Comparison of ENCODE assay signal across 8 cellular contexts in genomic region chr12:98503593-98504367, GRCh38. TPM values are rescaled to one million over a fixed set of nuclear protein-coding genes. Genes with fewer than 3 reads are reported as not detected.
DNase-seq lines count a peak whose midpoint lies in the region; ATAC-seq and TF ChIP-seq lines count a peak whose summit lies in the region.

No MANE protein-coding gene starts in this region.

- H2AFZ ChIP-seq in IMR-90 (replicated peaks; ENCODE audit: low read length, poor library complexity) (peak overlapping the region; percentile 97), OCI-LY7 (ENCODE audit: low read length) (peak overlapping the region; percentile 93)

- peak overlapping the region; percentile 94 for H3K9ac ChIP-seq in IMR-90 (ENCODE audit: low read depth, low read length)
- H3K9ac ChIP-seq in mucosa of rectum (ENCODE audit: low read depth in 1 of 2, low read length in 2 of 2) = peak overlapping the region; percentile 86 to 94

- peak overlapping the region; percentile 97 for H4K5ac ChIP-seq in IMR-90 (ENCODE audit: low read depth, low read length)

- intact Hi-C loops in IMR-90 (cut with micrococcal nuclease) = loop anchor here (1.0 to 5.0 kb wide), 4 partner anchors 12 to 89 kb away; partner anchors contain the start of genes SLC25A3 and TMPO
- intact Hi-C loops in OCI-LY7 (cut with micrococcal nuclease; ENCODE audit: unreplicated experiment) = loop anchor here (1.0 to 5.0 kb wide), 4 partner anchors 12 to 241 kb away; partner anchors contain the start of gene IKBIP

- H2BK5ac ChIP-seq in IMR-90 (ENCODE audit: low read depth, low read length, poor library complexity, severe bottlenecking) = peak overlapping the region; percentile 95

- peak; percentile 94 for DNase-seq in DMS 273 (lab: John Stamatoyannopoulos, UW; ENCODE audit: unreplicated experiment)
- DNase-seq in IMR-90 = peak; percentile 89
- peak; percentile 96 for DNase-seq in OCI-LY7 (ENCODE audit: low spot score)
- DNase-seq in activated T-cell treated with anti-CD3 and anti-CD28 coated beads for 4 hours = peak; percentile 92
- no peak for DNase-seq in epithelial cell of proximal tubule (ENCODE audit: low read depth)
- peak; percentile 85 to 89 for DNase-seq in stimulated activated CD8-positive, alpha-beta memory T cell treated with anti-CD3 and anti-CD28 coated beads, Interleukin-4, amount 100 ng/mL, for 4 hours (ENCODE audit: low read depth in 2 of 2, low spot score in 1 of 2)

- ATAC-seq in GM21528 (IDR thresholded peaks at IDR 0.05; ENCODE audit: low FRiP score, unreplicated experiment) (peak; percentile 85), IMR-90 (ENCODE audit: low read depth) (peak; percentile 90)

- H3K9me2 ChIP-seq in OCI-LY7 (ENCODE audit: insufficient read depth, low read length) = no peaks in the 10 kb centered on the region

- H4K91ac ChIP-seq in IMR-90 (ENCODE audit: insufficient read depth, low read depth, low read length) = peak overlapping the region; percentile 97

- peak overlapping the region; percentile 90 for H2BK15ac ChIP-seq in IMR-90 (ENCODE audit: low read depth, low read length)

- H3K9me1 ChIP-seq in IMR-90 (ENCODE audit: insufficient read depth, low read length) = no peaks in the 10 kb centered on the region; the same call in 1 of the 2 replicates

- peak overlapping the region; percentile 94 for H2AK9ac ChIP-seq in IMR-90 (replicated peaks; ENCODE audit: low read depth, low read length, poor library complexity)

- TF ChIP-seq RAD21 in IMR-90 (IDR thresholded peaks at IDR 0.05; ENCODE audit: low read length) = no peak

- H3K27me3 ChIP-seq in IMR-90 (ENCODE audit: control insufficient read depth, insufficient read depth, low read length) (no peaks in the 10 kb centered on the region), mucosa of rectum (ENCODE audit: control insufficient read depth in 2 of 2, insufficient read depth in 2 of 2, low read length in 2 of 2) (no peaks in the 10 kb centered on the region)

- H3K18ac ChIP-seq in IMR-90 (ENCODE audit: low read depth, low read length) = peak overlapping the region; percentile 98

- peak overlapping the region; percentile 65 for H2AK5ac ChIP-seq in IMR-90 (ENCODE audit: low read depth, low read length)

- in situ Hi-C loops in IMR-90 (cut with MboI; ENCODE audit: low sequenced_read_pairs) = no loop called here

- WGBS in IMR-90 (ENCODE audit: extremely low coverage in 2 of 2, insufficient read length in 1 of 2), 2 experiments = 0% methylated on average over 7 of the region's 43 CpGs; no CpG with 5 or more reads in 1 of the 2 experiments

- peak overlapping the region; percentile 99 for H3K56ac ChIP-seq in IMR-90 (ENCODE audit: extremely low read depth, insufficient read depth, low read length)

- peak overlapping the region; percentile 61 to 98 for H4K8ac ChIP-seq in IMR-90 (ENCODE audit: low read depth in 2 of 2, low read length in 2 of 2)

- POLR2A ChIA-PET in IMR-90 (lab: Charles Lee; ENCODE audit: unreplicated experiment) = no interaction called here
- POLR2A ChIA-PET in OCI-LY7 (lab: Charles Lee) = interaction anchor here (4.8 kb wide), 1 partner anchor 11 kb away, joined by 42 read pairs; the partner anchor contains the start of gene TMPO

- H3K4ac ChIP-seq in IMR-90 (ENCODE audit: low read depth, low read length) = peak overlapping the region; percentile 98

- no peak for TF ChIP-seq CTCF in IMR-90 (conservative IDR thresholded peaks at IDR 0.05; ENCODE audit: low read depth, low read length)
- TF ChIP-seq CTCF in OCI-LY7 (conservative IDR thresholded peaks at IDR 0.05; ENCODE audit: low read length) = 0 out of 2 replicates have a peak, but pooled peaks have one; percentile 20
- TF ChIP-seq CTCF in epithelial cell of proximal tubule (conservative IDR thresholded peaks at IDR 0.05; ENCODE audit: low read depth, low read length) = no peak

- peak overlapping the region; percentile 97 for H2BK120ac ChIP-seq in IMR-90 (ENCODE audit: low read depth, low read length)

- peak overlapping the region; percentile 85 for H3K4me2 ChIP-seq in IMR-90 (ENCODE audit: low read depth, low read length)
- H3K4me2 ChIP-seq in OCI-LY7 (ENCODE audit: low read length) = peak overlapping the region; percentile 79

- peak overlapping the region; percentile 99 for H3K14ac ChIP-seq in IMR-90 (replicated peaks; ENCODE audit: low read depth, low read length)

- H2BK20ac ChIP-seq in IMR-90 (ENCODE audit: low read depth, low read length) = peak overlapping the region; percentile 86; the same call in 1 of the 2 replicates

- H3K27ac ChIP-seq in IMR-90 (ENCODE audit: insufficient read depth, low read length) (peak overlapping the region; percentile 93), OCI-LY7 (ENCODE audit: low read depth, low read length, poor library complexity, severe bottlenecking) (peak overlapping the region; percentile 95), mucosa of rectum (ENCODE audit: low read depth in 2 of 2, low read length in 2 of 2) (peak overlapping the region; percentile 98)

- dilution Hi-C loops in IMR-90 (cut with HindIII; ENCODE audit: low sequenced_read_pairs, unreplicated experiment) = no loop called here

- no peaks in the 10 kb centered on the region for H3K79me2 ChIP-seq in OCI-LY7 (ENCODE audit: insufficient read depth, low read depth, low read length)

- CTCF ChIA-PET in IMR-90 (lab: Yijun Ruan, JAX) (no interaction called here), OCI-LY7 (lab: Charles Lee; ENCODE audit: unreplicated experiment) (interaction anchor here (1.5 kb wide), 1 partner anchor 12 kb away, joined by 5 read pairs; no protein-coding TSS in a partner anchor)

- peak overlapping the region; percentile 95 for H3K23ac ChIP-seq in IMR-90 (ENCODE audit: low read depth, low read length)

- H3K79me1 ChIP-seq in IMR-90 (ENCODE audit: low read depth in 1 of 2, low read length in 2 of 2) = no peaks in the 10 kb centered on the region

- H3K4me1 ChIP-seq in IMR-90 (ENCODE audit: control insufficient read depth, insufficient read depth, low read length) (no peaks in the 10 kb centered on the region), OCI-LY7 (ENCODE audit: insufficient read depth, low read length, poor library complexity, severe bottlenecking) (peaks cover 17% of the 10 kb centered on the region), mucosa of rectum (ENCODE audit: control insufficient read depth in 2 of 2, insufficient read depth in 2 of 2, low read length in 2 of 2) (peaks cover 2 to 16% of the 10 kb centered on the region in 2 donors)

- no peak for TF ChIP-seq POLR2A in IMR-90 (IDR thresholded peaks at IDR 0.05; ENCODE audit: low read depth, low read length)

- BruUV-seq in IMR-90 (replicated peaks; lab: Mats Ljungman, UMichigan) (no TSS peak), OCI-LY7 (replicated peaks; lab: Mats Ljungman, UMichigan) (no TSS peak)

- H3K4me3 ChIP-seq in IMR-90 (ENCODE audit: insufficient read depth, low read depth, low read length) = peak overlapping the region; percentile 72
- peak overlapping the region; percentile 69 for H3K4me3 ChIP-seq in OCI-LY7 (ENCODE audit: low read depth, low read length, poor library complexity, severe bottlenecking)
- H3K4me3 ChIP-seq in epithelial cell of proximal tubule (ENCODE audit: low read depth, low read length) = peak overlapping the region; percentile 80
- peak overlapping the region; percentile 95 to 99 for H3K4me3 ChIP-seq in mucosa of rectum (ENCODE audit: low read length in 2 of 2)

- H3K9me3 ChIP-seq in IMR-90 (ENCODE audit: control insufficient read depth, insufficient read depth, low read length) (no peaks in the 10 kb centered on the region), OCI-LY7 (ENCODE audit: low read length) (peaks cover 4% of the 10 kb centered on the region; the same call in 1 of the 2 replicates), mucosa of rectum (ENCODE audit: control insufficient read depth in 2 of 2, low read length in 2 of 2) (no peaks in the 10 kb centered on the region)

- H4K20me1 ChIP-seq in IMR-90 (ENCODE audit: insufficient read depth, low read length) (no peaks in the 10 kb centered on the region; the same call in 1 of the 2 replicates), OCI-LY7 (ENCODE audit: insufficient read depth, low read length) (no peaks in the 10 kb centered on the region)

- H3K36me3 ChIP-seq in IMR-90 (ENCODE audit: control insufficient read depth, insufficient read depth, low read length) = no peaks in the 10 kb centered on the region
- no peaks in the 10 kb centered on the region for H3K36me3 ChIP-seq in OCI-LY7 (ENCODE audit: insufficient read depth, low read length)
- H3K36me3 ChIP-seq in mucosa of rectum (ENCODE audit: control insufficient read depth in 2 of 2, insufficient read depth in 2 of 2, low read length in 2 of 2) = no peaks in the 10 kb centered on the region

TF ChIP-seq in IMR-90, 13 proteins besides CTCF, POLR2A, EP300 and RAD21:
- no peak for TF ChIP-seq MAZ (IDR thresholded peaks at IDR 0.05; ENCODE audit: borderline replicate concordance, low read depth, low read length)
- peak; percentile 77 for TF ChIP-seq FOS (IDR thresholded peaks at IDR 0.05; ENCODE audit: low read depth, low read length)
- TF ChIP-seq CEBPB (IDR thresholded peaks at IDR 0.05; ENCODE audit: low read depth, low read length) = peak; percentile 66
- TF ChIP-seq USF2 (IDR thresholded peaks at IDR 0.05; ENCODE audit: low read depth, low read length) = no peak
- no peak for TF ChIP-seq SMC3 (IDR thresholded peaks at IDR 0.05; ENCODE audit: low read depth, low read length)
- TF ChIP-seq CHD1 (IDR thresholded peaks at IDR 0.05; ENCODE audit: low read depth, low read length) = peak; percentile 89; the same call in 1 of the 2 replicates
- peak; percentile 65 for TF ChIP-seq RCOR1 (IDR thresholded peaks at IDR 0.05; ENCODE audit: insufficient replicate concordance, low read length)
- TF ChIP-seq MAFK (IDR thresholded peaks at IDR 0.05; ENCODE audit: low read depth, low read length) = no peak
TF ChIP-seq in IMR-90: peak in this region for 4.

RNA-seq across cellular contexts. Expression of gene TMPO, which starts 11.6 kb away (rescaled TPM):
- total RNA-seq in IMR-90 (2012; rRNA removed) (62.0 and 102 TPM in 2 replicates), OCI-LY7 (2022) (389 and 436 TPM in 2 replicates), epithelial cell of proximal tubule (171 and 232 TPM in 2 replicates)
- 27.5 and 30.0 TPM in 2 replicates for polyA plus RNA-seq in IMR-90 (2012; rRNA removed)
- 9.5 and 14.4 TPM in 2 replicates for polyA plus RNA-seq in IMR-90 (2012; cell fraction: cytosol; rRNA removed)
- polyA plus RNA-seq in IMR-90 (2012; cell fraction: nucleus; rRNA removed; ENCODE audit: low replicate concordance) = 8.7 and 17.1 TPM in 2 replicates
- 377 and 402 TPM in 2 replicates for total RNA-seq in OCI-LY7 (2014; rRNA removed; shearing (Covaris generic))
